In the genomic region with DNA sequence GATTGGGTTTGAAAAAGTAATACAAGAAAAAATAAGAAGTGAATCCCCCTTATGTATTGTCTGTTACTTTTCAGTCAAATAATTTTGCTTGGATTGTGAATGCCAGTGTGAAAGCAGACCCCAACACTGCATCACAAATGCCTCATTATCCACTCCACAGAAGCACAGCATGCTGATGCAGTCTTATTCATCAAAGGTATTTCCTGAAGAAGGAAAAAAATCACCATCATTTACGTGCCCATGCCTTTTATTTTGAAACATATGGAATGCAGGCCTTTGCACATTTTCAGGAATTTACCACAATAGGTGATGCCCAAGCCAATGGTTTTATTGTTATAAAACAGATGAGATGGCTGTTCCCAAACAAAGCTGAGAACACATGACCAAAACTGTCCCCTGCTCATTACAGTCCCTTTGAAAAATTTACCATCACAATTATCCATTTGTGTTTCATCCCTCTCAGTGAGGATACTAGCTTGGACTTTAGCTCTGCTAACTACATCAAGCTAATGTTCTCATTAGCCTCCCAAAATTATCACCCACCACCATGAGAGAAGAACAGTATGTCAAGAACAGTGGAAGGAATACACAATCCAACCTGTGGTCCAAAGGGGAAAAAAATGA, we compare ENCODE assay signal across 16 cellular contexts.
DNase-seq lines count a peak whose midpoint lies in the region; TF ChIP-seq lines count a peak whose summit lies in the region.
"Had no signal": no experiment of that assay in that cellular context is flagged by ENCODE, and none has a peak within 500 bp of the region (broad histone marks: within the 10 kb centered on the region; RNA-seq: fewer than 3 reads in every experiment).

No MANE protein-coding gene starts in this region.

- no peak overlapping the region for H4K8ac ChIP-seq in neuronal stem cell (ENCODE audit: low read depth, low read length)

- H2BK12ac ChIP-seq in neuronal stem cell (ENCODE audit: low read length) = no peak overlapping the region

- H3K27me3 Mint-ChIP-seq in endodermal cell (ENCODE audit: insufficient read depth) = no peaks in the 10 kb centered on the region

- no peak overlapping the region for H3K9ac ChIP-seq in HUES48 (ENCODE audit: low read depth, low read length)
- no peak overlapping the region for H3K9ac ChIP-seq in endodermal cell (ENCODE audit: extremely low read depth, low read length, poor library complexity, severe bottlenecking)
- no peak overlapping the region for H3K9ac ChIP-seq in neuronal stem cell (ENCODE audit: low read depth, low read length, poor library complexity)
- H3K9ac ChIP-seq: GM23248 had no signal

- peaks cover 5% of the 10 kb centered on the region for H3K36me3 Mint-ChIP-seq in endodermal cell (ENCODE audit: low read depth)
- H3K36me3 Mint-ChIP-seq: CD8-positive, alpha-beta T cell had no signal

- H2BK120ac ChIP-seq in neuronal stem cell (ENCODE audit: low read depth, low read length) = no peak overlapping the region

- TF ChIP-seq CTCF in endodermal cell (conservative IDR thresholded peaks at IDR 0.05) = no peak

- peak overlapping the region; percentile 67 for H3K27ac ChIP-seq in HUES48 (ENCODE audit: low read depth, low read length)
- H3K27ac ChIP-seq in endodermal cell (ENCODE audit: low read depth, low read length) = peak overlapping the region; percentile 55
- peak overlapping the region; percentile 29 for H3K27ac ChIP-seq in neuronal stem cell (replicated peaks; ENCODE audit: low read length)
- H3K27ac ChIP-seq: C4-2B, GM23248 had no signal

- 50% methylated on average over 1 of the region's 1 CpG; no CpG with 5 or more reads in 1 of the 2 experiments for WGBS in endodermal cell (ENCODE audit: insufficient coverage in 1 of 2, insufficient read length in 1 of 2), 2 experiments
- no CpG with 5 or more reads among the region's 1 CpG for WGBS in neuronal stem cell (ENCODE audit: extremely low coverage in 2 of 2, insufficient read length in 2 of 2, insufficient replicate concordance in 1 of 2), 2 donors

- H3K23ac ChIP-seq in neuronal stem cell (ENCODE audit: low read depth, low read length, poor library complexity) = no peak overlapping the region

- peaks cover 36% of the 10 kb centered on the region for H3K9me3 Mint-ChIP-seq in endodermal cell

- H3K36me3 ChIP-seq in HUES48 (ENCODE audit: control insufficient read depth, insufficient read depth, low read length) (no peaks in the 10 kb centered on the region), endodermal cell (ENCODE audit: control insufficient read depth, insufficient read depth, low read length) (no peaks in the 10 kb centered on the region), neuronal stem cell (replicated peaks in 1 of 2; ENCODE audit: control insufficient read depth in 2 of 2, insufficient read depth in 2 of 2, low read length in 2 of 2) (no peaks in the 10 kb centered on the region)
- H3K36me3 ChIP-seq: BE2C, HAP-1 had no signal

- no peak overlapping the region for H3K18ac ChIP-seq in neuronal stem cell (ENCODE audit: low read length)

- H4K91ac ChIP-seq in neuronal stem cell (ENCODE audit: low read depth, low read length, poor library complexity) = no peak overlapping the region

- H3K4me1 Mint-ChIP-seq in endodermal cell = no peaks in the 10 kb centered on the region

- peaks cover 22% of the 10 kb centered on the region for H3K4me1 ChIP-seq in HUES48 (ENCODE audit: control insufficient read depth, insufficient read depth, low read length)
- H3K4me1 ChIP-seq in endodermal cell (ENCODE audit: control insufficient read depth, insufficient read depth, low read length) = no peaks in the 10 kb centered on the region
- peaks cover 0 to 7% of the 10 kb centered on the region in 2 donors for H3K4me1 ChIP-seq in neuronal stem cell (ENCODE audit: control insufficient read depth in 2 of 2, insufficient read depth in 1 of 2, low read depth in 1 of 2, low read length in 2 of 2)
- H3K4me1 ChIP-seq: BE2C, Caco-2, HAP-1 had no signal

- H3K9me3 ChIP-seq in HUES48 (ENCODE audit: control insufficient read depth, insufficient read depth, low read length) (peaks cover 38% of the 10 kb centered on the region), endodermal cell (ENCODE audit: control insufficient read depth, low read length) (peaks cover 27% of the 10 kb centered on the region), neuronal stem cell (replicated peaks in 1 of 2; ENCODE audit: control insufficient read depth in 2 of 2, insufficient read depth in 1 of 2, low read depth in 1 of 2, low read length in 2 of 2) (peaks cover 0 to 1% of the 10 kb centered on the region in 2 donors)
- H3K9me3 ChIP-seq: HAP-1 had no signal

- no peak overlapping the region for H2BK5ac ChIP-seq in neuronal stem cell (ENCODE audit: low read length)

- no peak overlapping the region for H2AFZ ChIP-seq in neuronal stem cell (ENCODE audit: low read length)
- H2AFZ ChIP-seq: GM23248 had no signal

- H3K27ac Mint-ChIP-seq in endodermal cell = no peak overlapping the region
- H3K27ac Mint-ChIP-seq: CD8-positive, alpha-beta T cell had no signal

- H3K4ac ChIP-seq in neuronal stem cell (ENCODE audit: low read length) = no peak overlapping the region

- DNase-seq in endodermal cell (no peak), iPS-NIHi11 (ENCODE audit: low spot score) (peak; percentile 24), neuronal stem cell (ENCODE audit: low spot score) (peak; percentile 26), OCI-M1 (lab: John Stamatoyannopoulos, UW) (no peak), hippocampal formation (lab: John Stamatoyannopoulos, UW) (no peak), HK-2 (ENCODE audit: unreplicated experiment) (no peak)
- DNase-seq: ACHN; BE2C; Caco-2; CD8-positive, alpha-beta T cell; DMS53; GM23248 had no signal

- H3K4me3 ChIP-seq in HUES48 (ENCODE audit: low read depth, low read length) (0 out of 2 replicates have a peak overlapping the region, but pooled peaks have one; percentile 6), endodermal cell (ENCODE audit: low read length) (no peak overlapping the region), neuronal stem cell (ENCODE audit: low read length in 2 of 2) (no peak overlapping the region)
- H3K4me3 ChIP-seq: GM23248, HAP-1, K562 had no signal

- H3K79me1 ChIP-seq in neuronal stem cell (ENCODE audit: low read depth, low read length) = no peaks in the 10 kb centered on the region

- no peak overlapping the region for H3K4me3 Mint-ChIP-seq in endodermal cell
- H3K4me3 Mint-ChIP-seq: CD8-positive, alpha-beta T cell had no signal

- H2BK15ac ChIP-seq in neuronal stem cell (ENCODE audit: low read length) = no peak overlapping the region

- H3K27me3 ChIP-seq in HUES48 (ENCODE audit: control insufficient read depth, insufficient read depth, low read length) (no peaks in the 10 kb centered on the region), endodermal cell (ENCODE audit: control insufficient read depth, insufficient read depth, low read length, poor library complexity, severe bottlenecking) (no peaks in the 10 kb centered on the region), neuronal stem cell (ENCODE audit: control insufficient read depth in 3 of 3, insufficient read depth in 3 of 3, low read depth in 1 of 3, low read length in 3 of 3) (no peaks in the 10 kb centered on the region)
- H3K27me3 ChIP-seq: BE2C had no signal

- H3K4me2 ChIP-seq in neuronal stem cell (ENCODE audit: insufficient read depth, low read length, poor library complexity, severe bottlenecking) = no peak overlapping the region

- no peak overlapping the region for H2AK5ac ChIP-seq in neuronal stem cell (ENCODE audit: low read depth, low read length)

- H3K14ac ChIP-seq in neuronal stem cell (ENCODE audit: low read length) = no peak overlapping the region

Comparison
In these comparisons a context has a peak if more than half of its experiments do, and no peak if none do; other contexts are left out.
1. DNase-seq: peak in iPS-NIHi11 (single experiment) and neuronal stem cell (single experiment); none in endodermal cell (single experiment), OCI-M1 (single experiment), hippocampal formation (0 of 2) and HK-2 (single experiment).
2. Peak in every context shown above with its lines, with median percentiles within 50 percentile points of each other: H3K27ac ChIP-seq.